ENCODE assay signal across 8 cellular contexts in the genomic region with DNA sequence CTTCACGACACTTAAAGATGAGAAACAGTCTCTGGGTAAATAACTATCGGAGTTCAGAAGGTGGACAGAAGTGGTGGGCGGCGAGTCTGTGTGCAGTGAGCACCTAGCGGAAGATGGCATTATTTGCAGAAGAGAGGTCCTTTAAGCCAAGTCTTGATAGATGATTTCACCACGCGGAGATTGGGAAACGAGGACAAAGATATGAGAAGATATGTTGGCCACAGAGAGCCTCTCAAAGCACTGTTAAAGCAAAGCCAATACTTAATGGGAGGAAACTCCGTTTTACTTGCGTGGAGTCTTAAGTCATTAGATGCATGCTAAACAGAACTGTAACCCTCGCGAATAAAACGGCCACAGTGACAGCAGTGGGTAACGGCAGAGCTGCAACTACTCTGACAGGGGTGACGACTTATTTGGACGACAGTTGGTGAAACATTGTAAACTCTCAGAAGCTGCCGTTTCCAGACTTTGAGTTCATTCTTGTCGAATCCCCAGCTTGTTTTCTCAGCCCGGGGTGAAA. TPM values are rescaled to one million over a fixed set of nuclear protein-coding genes. Genes with fewer than 3 reads are reported as not detected.
DNase-seq lines count a peak whose midpoint lies in the region; ATAC-seq and TF ChIP-seq lines count a peak whose summit lies in the region.

No MANE protein-coding gene starts in this region.

- peak; percentile 14 for ATAC-seq in GM21526 (IDR thresholded peaks at IDR 0.05; ENCODE audit: low FRiP score, unreplicated experiment)
- ATAC-seq in left colon, result peak; percentile 15

- no peaks in the 10 kb centered on the region for H3K36me3 ChIP-seq in brain microvascular endothelial cell (replicated peaks)

- peak overlapping the region; percentile 98 for H3K27ac Mint-ChIP-seq in T-helper 1 cell treated with Interleukin-12 subunit alpha and Interleukin-12 subunit beta and Interleukin-4 antibody, amounts not matched to agents 30 μg/mL and 1 μg/mL, for 36 hours

- DNase-seq in LNCaP clone FGC (ENCODE audit: low read depth) (no peak), brain microvascular endothelial cell (peak; percentile 43), left colon (peak; percentile 31 to 39), posterior vena cava (ENCODE audit: low spot score) (no peak)
- peak; percentile 11 for DNase-seq in stimulated activated CD8-positive, alpha-beta memory T cell treated with anti-CD3 and anti-CD28 coated beads, Interleukin-12 subunit alpha, Interleukin-12 subunit beta, amount 100 ng/mL, for 1 hour (ENCODE audit: low read depth)

- H3K4me3 ChIP-seq in LNCaP clone FGC (ENCODE audit: low read depth, low read length) (peak overlapping the region; percentile 87), brain microvascular endothelial cell (ENCODE audit: low read depth, low read length) (peak overlapping the region; percentile 95)

- in situ Hi-C loops in brain microvascular endothelial cell (cut with HindIII; ENCODE audit: low pct_ligation_motif_present, low sequenced_read_pairs), result no loop called here

- H3K9me3 Mint-ChIP-seq in T-helper 1 cell treated with Interleukin-12 subunit alpha and Interleukin-12 subunit beta and Interleukin-4 antibody, amounts not matched to agents 30 μg/mL and 1 μg/mL, for 36 hours, result no peaks in the 10 kb centered on the region

- TF ChIP-seq CTCF in C4-2B (conservative IDR thresholded peaks at IDR 0.05) (peak; percentile 37), LNCaP clone FGC (IDR thresholded peaks at IDR 0.05; ENCODE audit: control insufficient read depth, extremely low read depth, insufficient read depth) (no peak), brain microvascular endothelial cell (IDR thresholded peaks at IDR 0.05; ENCODE audit: low read depth, low read length, missing control alignments) (peak; percentile 41)

- H3K4me1 Mint-ChIP-seq in T-helper 1 cell treated with Interleukin-12 subunit alpha and Interleukin-12 subunit beta and Interleukin-4 antibody, amounts not matched to agents 30 μg/mL and 1 μg/mL, for 36 hours (ENCODE audit: low read depth), result peaks cover 33% of the 10 kb centered on the region

- H3K27me3 Mint-ChIP-seq in T-helper 1 cell treated with Interleukin-12 subunit alpha and Interleukin-12 subunit beta and Interleukin-4 antibody, amounts not matched to agents 30 μg/mL and 1 μg/mL, for 36 hours (ENCODE audit: low read depth), result no peaks in the 10 kb centered on the region

- no peaks in the 10 kb centered on the region for H3K27me3 ChIP-seq in brain microvascular endothelial cell (replicated peaks)

- no peaks in the 10 kb centered on the region for H3K36me3 Mint-ChIP-seq in T-helper 1 cell treated with Interleukin-12 subunit alpha and Interleukin-12 subunit beta and Interleukin-4 antibody, amounts not matched to agents 30 μg/mL and 1 μg/mL, for 36 hours (ENCODE audit: low read depth)

- H3K27ac ChIP-seq in C4-2B, result peak overlapping the region; percentile 91
- H3K27ac ChIP-seq in brain microvascular endothelial cell, result peak overlapping the region; percentile 56

- intact Hi-C loops in left colon (cut with DNase I, micrococcal nuclease), result loop anchor here in 1 of 2 donors (5.0 kb wide), 1 partner anchor 67 kb away; no protein-coding TSS in a partner anchor
- intact Hi-C loops in posterior vena cava (cut with DNase I), result loop anchor here in 1 of 2 donors (10.0 kb wide), 1 partner anchor 69 kb away; the partner anchor contains the start of gene TOR1AIP1

- H3K4me3 Mint-ChIP-seq in T-helper 1 cell treated with Interleukin-12 subunit alpha and Interleukin-12 subunit beta and Interleukin-4 antibody, amounts not matched to agents 30 μg/mL and 1 μg/mL, for 36 hours, result peak overlapping the region; percentile 89

RNA-seq across cellular contexts. Expression of gene CEP350, which starts 0.6 kb away (rescaled TPM):
- total RNA-seq in left colon, result 10 to 100 TPM; 47.7 to 49.7 TPM
- total RNA-seq in posterior vena cava, result 10 to 100 TPM; 44.5 to 57.5 TPM

Comparison
In these comparisons a context has a peak if more than half of its experiments do, and no peak if none do; other contexts are left out.
1. DNase-seq: peak in brain microvascular endothelial cell (single experiment), left colon (2 of 2) and stimulated activated CD8-positive, alpha-beta memory T cell treated with anti-CD3 and anti-CD28 coated beads, Interleukin-12 subunit alpha, Interleukin-12 subunit beta, amount 100 ng/mL, for 1 hour (single experiment); none in LNCaP clone FGC (single experiment) and posterior vena cava (single experiment).